Comparison of ENCODE assay signal across 15 cellular contexts in the genomic region with DNA sequence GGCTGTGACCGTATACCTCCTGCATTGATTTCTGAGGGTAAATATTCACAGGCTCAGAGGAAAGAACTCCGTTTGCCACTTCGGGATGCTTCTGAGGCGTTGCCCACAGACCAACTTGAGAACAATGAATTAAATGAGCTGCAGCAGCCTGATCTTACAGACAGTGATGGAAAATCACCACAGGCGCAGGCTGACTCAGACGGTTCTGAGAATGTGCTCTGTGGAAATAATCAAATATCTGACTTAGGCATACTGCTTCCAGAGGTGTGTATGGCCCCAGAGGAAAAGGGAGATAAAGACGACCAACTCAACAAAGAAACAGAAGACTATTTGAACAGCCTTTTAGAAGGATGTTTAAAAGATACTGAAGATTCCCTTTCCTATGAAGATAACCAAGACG.
A peak's percentile ranks its signal among the peaks of the same experiment; 100 is the strongest.
DNase-seq lines count a peak whose midpoint lies in the region; ATAC-seq and TF ChIP-seq lines count a peak whose summit lies in the region.
"Had no signal": no experiment of that assay in that cellular context is flagged by ENCODE, and none has a peak within 500 bp of the region (broad histone marks: within the 10 kb centered on the region; RNA-seq: fewer than 3 reads in every experiment).

No MANE protein-coding gene starts in this region.

- H3K4me1 Mint-ChIP-seq in stimulated activated naive CD8-positive, alpha-beta T cell treated with anti-CD3 and anti-CD28 coated beads, Interleukin-15, amount 100 ng/mL, for 72 hours = peaks cover 13% of the 10 kb centered on the region
- H3K4me1 Mint-ChIP-seq in activated T-cell treated with anti-CD3 and anti-CD28 coated beads, Interleukin-2, amount 50 U/mL, for 24 hours (ENCODE audit: low read depth) = peaks cover 10% of the 10 kb centered on the region

- TF ChIP-seq POLR2A in esophagus muscularis mucosa (IDR thresholded peaks at IDR 0.05; ENCODE audit: low read depth) = no peak

- H3K4me3 ChIP-seq in esophagus muscularis mucosa (peak overlapping the region; percentile 19 to 38 (median 34)), mesodermal cell (ENCODE audit: extremely low read depth, insufficient read depth, low read length, poor library complexity, severe bottlenecking) (no peak overlapping the region)
- H3K4me3 ChIP-seq: GM12878, transverse colon had no signal

- intact Hi-C loops in esophagus muscularis mucosa (cut with DNase I) = loop anchor here (5.0 kb wide), 2 partner anchors 50 to 80 kb away; a partner anchor contains a TSS

- TF ChIP-seq EP300 in esophagus muscularis mucosa (IDR thresholded peaks at IDR 0.05) = no peak

- H3K9me3 Mint-ChIP-seq in stimulated activated naive CD8-positive, alpha-beta T cell treated with anti-CD3 and anti-CD28 coated beads, Interleukin-15, amount 100 ng/mL, for 72 hours = peaks cover 5 to 8% of the 10 kb centered on the region in 2 donors
- H3K9me3 Mint-ChIP-seq in activated T-cell treated with anti-CD3 and anti-CD28 coated beads, Interleukin-2, amount 50 U/mL, for 24 hours = peaks cover 4% of the 10 kb centered on the region

- peaks cover 18 to 50% (median 45%) of the 10 kb centered on the region in 4 donors for H3K4me1 ChIP-seq in esophagus muscularis mucosa
- no peaks in the 10 kb centered on the region for H3K4me1 ChIP-seq in mesodermal cell (ENCODE audit: control insufficient read depth, insufficient read depth, low read length, poor library complexity, severe bottlenecking)
- H3K4me1 ChIP-seq: transverse colon had no signal

- DNase-seq in stimulated activated naive CD8-positive, alpha-beta T cell treated with anti-CD3 and anti-CD28 coated beads, Interleukin-15, Interleukin-2, amounts not matched to agents 100 U/mL and 50 U/mL, for 24 hours = no peak
- no peak for DNase-seq in stimulated activated naive CD8-positive, alpha-beta T cell treated with anti-CD3 and anti-CD28 coated beads, Interleukin-15, amount 100 ng/mL, for 72 hours
- DNase-seq in esophagus muscularis mucosa (ENCODE audit: extremely low spot score) (no peak), middle frontal gyrus (ENCODE audit: extremely low spot score, low spot score) (no peak), NCI-H510A treated with DMSO at 0.1 percent for 48 hours (lab: John Stamatoyannopoulos, UW) (no peak)
- DNase-seq in central memory CD4-positive, alpha-beta T cell = no peak
- DNase-seq in activated T-cell treated with anti-CD3 and anti-CD28 coated beads, Interleukin-2, amount 50 U/mL, for 24 hours = no peak
- DNase-seq: activated CD8-positive, alpha-beta memory T cell treated with anti-CD3 and anti-CD28 coated beads, Interleukin-2, amount 50 U/mL, for 4 hours; DMS79; naive B cell; SIG-M5 had no signal

- H3K4me3 Mint-ChIP-seq in stimulated activated naive CD8-positive, alpha-beta T cell treated with anti-CD3 and anti-CD28 coated beads, Interleukin-15, amount 100 ng/mL, for 72 hours = no peak overlapping the region
- no peak overlapping the region for H3K4me3 Mint-ChIP-seq in activated T-cell treated with anti-CD3 and anti-CD28 coated beads, Interleukin-2, amount 50 U/mL, for 24 hours

- no peak for TF ChIP-seq CTCF in esophagus muscularis mucosa (IDR thresholded peaks at IDR 0.05)

- H3K36me3 Mint-ChIP-seq in activated T-cell treated with anti-CD3 and anti-CD28 coated beads, Interleukin-2, amount 50 U/mL, for 24 hours (ENCODE audit: low read depth) = peaks cover 81% of the 10 kb centered on the region

- ATAC-seq in stimulated activated naive CD8-positive, alpha-beta T cell treated with anti-CD3 and anti-CD28 coated beads, Interleukin-15, Interleukin-2, amounts not matched to agents 100 U/mL and 50 U/mL, for 24 hours = peak; percentile 63
- ATAC-seq in stimulated activated naive CD8-positive, alpha-beta T cell treated with anti-CD3 and anti-CD28 coated beads, Interleukin-15, amount 100 ng/mL, for 72 hours = no peak
- ATAC-seq: GM12878 had no signal

- no peaks in the 10 kb centered on the region for H3K27me3 ChIP-seq in esophagus muscularis mucosa
- H3K27me3 ChIP-seq: transverse colon had no signal

- H3K9me3 ChIP-seq in esophagus muscularis mucosa = no peaks in the 10 kb centered on the region
- H3K9me3 ChIP-seq in mesodermal cell (ENCODE audit: control insufficient read depth, low read length) = no peaks in the 10 kb centered on the region
- H3K9me3 ChIP-seq: transverse colon had no signal

- H3K36me3 ChIP-seq in esophagus muscularis mucosa (peaks cover 8 to 48% (median 39%) of the 10 kb centered on the region in 4 donors), mesodermal cell (ENCODE audit: control insufficient read depth, insufficient read depth, low read length) (peaks cover 19% of the 10 kb centered on the region)

- H3K27ac ChIP-seq in esophagus muscularis mucosa (replicated peaks in 1 of 4) = peak overlapping the region; percentile 62 to 76 (median 72)
- H3K27ac ChIP-seq in mesodermal cell (ENCODE audit: low read depth, low read length, severe bottlenecking) = peak overlapping the region; percentile 63
- H3K27ac ChIP-seq: VCaP had no signal

- 68% methylated on average over 8 of the region's 8 CpGs for WGBS in esophagus muscularis mucosa
- 89 to 96% methylated on average over 7 of the region's 8 CpGs for WGBS in mesodermal cell (ENCODE audit: insufficient coverage in 2 of 2), 2 experiments

- no peaks in the 10 kb centered on the region for H3K27me3 Mint-ChIP-seq in stimulated activated naive CD8-positive, alpha-beta T cell treated with anti-CD3 and anti-CD28 coated beads, Interleukin-15, amount 100 ng/mL, for 72 hours
- H3K27me3 Mint-ChIP-seq in activated T-cell treated with anti-CD3 and anti-CD28 coated beads, Interleukin-2, amount 50 U/mL, for 24 hours = no peaks in the 10 kb centered on the region
- H3K27me3 Mint-ChIP-seq: naive B cell had no signal

- peak overlapping the region in 1 of 2 donors; percentile 80 for H3K27ac Mint-ChIP-seq in stimulated activated naive CD8-positive, alpha-beta T cell treated with anti-CD3 and anti-CD28 coated beads, Interleukin-15, amount 100 ng/mL, for 72 hours
- H3K27ac Mint-ChIP-seq in activated T-cell treated with anti-CD3 and anti-CD28 coated beads, Interleukin-2, amount 50 U/mL, for 24 hours = no peak overlapping the region
